ENCODE assay signal across 9 cellular contexts in the genomic region with DNA sequence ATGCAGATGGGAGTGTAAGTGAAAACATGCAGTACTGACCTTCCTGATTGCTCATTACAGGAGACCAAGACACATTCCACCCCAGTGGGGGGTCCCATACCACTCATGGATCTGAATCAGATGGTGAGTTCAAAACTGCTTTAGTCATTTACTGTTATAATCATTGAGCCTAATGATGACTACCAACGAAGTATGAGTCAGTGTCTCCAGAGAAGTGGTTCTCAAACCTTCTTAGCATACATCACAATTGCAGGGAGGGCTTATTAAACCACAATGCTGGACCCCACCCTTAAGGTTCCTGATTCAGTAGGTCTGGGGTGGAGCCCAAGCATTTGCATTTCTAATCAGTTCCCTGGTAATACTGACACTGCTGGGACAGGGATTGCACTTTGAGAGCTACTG.
DNase-seq lines count a peak whose midpoint lies in the region; ATAC-seq, FAIRE-seq and TF ChIP-seq lines count a peak whose summit lies in the region.
"Had no signal": no experiment of that assay in that cellular context is flagged by ENCODE, and none has a peak within 500 bp of the region (broad histone marks: within the 10 kb centered on the region; RNA-seq: fewer than 3 reads in every experiment).

No MANE protein-coding gene starts in this region.

- no peak for TF ChIP-seq POLR2A in Peyer's patch (IDR thresholded peaks at IDR 0.05)

- H3K27ac ChIP-seq in ACC112 (ENCODE audit: low read depth, low read length) (peak overlapping the region; percentile 97), lung (ENCODE audit: low read depth in 1 of 2, low read length in 1 of 2) (no peak overlapping the region), Peyer's patch (no peak overlapping the region)

- 33 to 76% methylated on average over 1 of the region's 1 CpG for WGBS in lung, 2 donors

- peak; percentile 97 for ATAC-seq in activated naive CD8-positive, alpha-beta T cell treated with anti-CD3 and anti-CD28 coated beads, Interleukin-2, amount 50 U/mL, for 24 hours
- ATAC-seq in lung (ENCODE audit: insufficient read depth, low FRiP score) (peak; percentile 71), HG03139 (IDR thresholded peaks at IDR 0.05; ENCODE audit: unreplicated experiment) (no peak), HG03097 (IDR thresholded peaks at IDR 0.05; ENCODE audit: low FRiP score, unreplicated experiment) (no peak)

- H3K4me3 Mint-ChIP-seq in activated naive CD8-positive, alpha-beta T cell treated with anti-CD3 and anti-CD28 coated beads, Interleukin-2, amount 50 U/mL, for 24 hours: peak overlapping the region; percentile 29

- peaks cover 69% of the 10 kb centered on the region for H3K4me1 ChIP-seq in ACC112 (ENCODE audit: control insufficient read depth, insufficient read depth, low read length, unreplicated experiment)
- peaks cover 2 to 8% of the 10 kb centered on the region in 2 donors for H3K4me1 ChIP-seq in lung (ENCODE audit: control insufficient read depth in 2 of 2, insufficient read depth in 2 of 2, low read length in 2 of 2)
- peaks cover 0 to 3% (median 0%) of the 10 kb centered on the region in 4 donors for H3K4me1 ChIP-seq in Peyer's patch

- DNase-seq in HTR-8/SVneo (ENCODE audit: insufficient read length, low spot score) (peak; percentile 21), lung (ENCODE audit: low spot score) (no peak), Peyer's patch (no peak), NCI-H2081 treated with DMSO at 0.1 percent for 48 hours (lab: John Stamatoyannopoulos, UW) (no peak)
- DNase-seq in activated naive CD8-positive, alpha-beta T cell treated with anti-CD3 and anti-CD28 coated beads, Interleukin-2, amount 50 U/mL, for 24 hours: peak; percentile 48
- DNase-seq: KBM-7 had no signal

- peak overlapping the region; percentile 46; the same call in 1 of the 2 replicates for H3K4me3 ChIP-seq in ACC112 (ENCODE audit: low read depth, low read length)
- no peak overlapping the region for H3K4me3 ChIP-seq in lung
- no peak overlapping the region for H3K4me3 ChIP-seq in Peyer's patch

- H3K9me3 Mint-ChIP-seq in activated naive CD8-positive, alpha-beta T cell treated with anti-CD3 and anti-CD28 coated beads, Interleukin-2, amount 50 U/mL, for 24 hours: peaks cover 6% of the 10 kb centered on the region

- no peaks in the 10 kb centered on the region for H3K79me2 ChIP-seq in ACC112 (ENCODE audit: control insufficient read depth, insufficient read depth, low read length, unreplicated experiment)

- no peak for FAIRE-seq in HTR-8/SVneo (lab: Jason Lieb, UNC)

- no peak overlapping the region for H2AFZ ChIP-seq in ACC112 (ENCODE audit: low read length, unreplicated experiment)

- peaks cover 89% of the 10 kb centered on the region for H3K36me3 Mint-ChIP-seq in activated naive CD8-positive, alpha-beta T cell treated with anti-CD3 and anti-CD28 coated beads, Interleukin-2, amount 50 U/mL, for 24 hours (ENCODE audit: low read depth)

- TF ChIP-seq CTCF in lung (IDR thresholded peaks at IDR 0.05; ENCODE audit: control extremely low read depth, extremely low read depth) (no peak), Peyer's patch (IDR thresholded peaks at IDR 0.05) (no peak)

- H3K27ac Mint-ChIP-seq in activated naive CD8-positive, alpha-beta T cell treated with anti-CD3 and anti-CD28 coated beads, Interleukin-2, amount 50 U/mL, for 24 hours: peak overlapping the region; percentile 86

- H3K27me3 Mint-ChIP-seq in activated naive CD8-positive, alpha-beta T cell treated with anti-CD3 and anti-CD28 coated beads, Interleukin-2, amount 50 U/mL, for 24 hours: no peaks in the 10 kb centered on the region

- H3K9me3 ChIP-seq in lung (ENCODE audit: control insufficient read depth in 2 of 2, insufficient read depth in 1 of 2, low read length in 1 of 2) (no peaks in the 10 kb centered on the region), Peyer's patch (no peaks in the 10 kb centered on the region)

- H3K36me3 ChIP-seq in ACC112 (ENCODE audit: insufficient read depth, low read length) (peaks cover 41% of the 10 kb centered on the region), lung (ENCODE audit: control insufficient read depth in 2 of 2, insufficient read depth in 2 of 2, low read length in 2 of 2) (peaks cover 8 to 13% of the 10 kb centered on the region in 2 donors), Peyer's patch (peaks cover 0 to 36% (median 4%) of the 10 kb centered on the region in 3 donors)

- H3K27me3 ChIP-seq in ACC112 (ENCODE audit: insufficient read depth, low read length) (no peaks in the 10 kb centered on the region), lung (ENCODE audit: control insufficient read depth, insufficient read depth) (no peaks in the 10 kb centered on the region), Peyer's patch (no peaks in the 10 kb centered on the region)

- peaks cover 78% of the 10 kb centered on the region for H3K4me1 Mint-ChIP-seq in activated naive CD8-positive, alpha-beta T cell treated with anti-CD3 and anti-CD28 coated beads, Interleukin-2, amount 50 U/mL, for 24 hours

Comparison
In these comparisons a context has a peak if more than half of its experiments do, and no peak if none do; other contexts are left out.
1. DNase-seq: peak in HTR-8/SVneo (single experiment) and activated naive CD8-positive, alpha-beta T cell treated with anti-CD3 and anti-CD28 coated beads, Interleukin-2, amount 50 U/mL, for 24 hours (single experiment); none in lung (single experiment), Peyer's patch (0 of 3) and NCI-H2081 treated with DMSO at 0.1 percent for 48 hours (single experiment).
2. ATAC-seq: peak in activated naive CD8-positive, alpha-beta T cell treated with anti-CD3 and anti-CD28 coated beads, Interleukin-2, amount 50 U/mL, for 24 hours (single experiment) and lung (single experiment); none in HG03139 (single experiment) and HG03097 (single experiment).